Comparison of ENCODE assay signal across 1 cellular context in the genomic region with DNA sequence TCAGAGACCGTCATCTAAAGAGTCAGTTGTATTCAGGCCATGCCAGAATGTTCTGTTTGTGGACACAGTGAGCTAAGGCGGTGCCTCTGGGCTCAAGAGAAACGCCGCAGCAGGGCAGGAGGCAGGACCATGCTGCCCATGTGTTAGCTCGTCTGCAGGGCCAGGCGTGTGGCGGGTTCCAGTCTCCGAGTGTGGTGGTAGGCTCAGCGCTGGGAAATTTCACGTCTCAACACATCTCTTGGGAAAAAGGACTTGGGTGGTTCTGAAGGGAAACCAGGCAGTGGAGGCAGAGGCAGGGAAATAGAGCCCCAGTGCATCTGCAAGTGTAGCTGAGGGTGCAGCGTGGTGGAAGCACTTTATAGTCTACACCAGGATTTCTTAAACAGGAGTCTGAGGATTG.
TF ChIP-seq lines count a peak whose summit lies in the region.

No MANE protein-coding gene starts in this region.

TF ChIP-seq in GM23338, 12 proteins besides CTCF, POLR2A, EP300 and RAD21 (continued from another document):
- TF ChIP-seq, protein P1, sequence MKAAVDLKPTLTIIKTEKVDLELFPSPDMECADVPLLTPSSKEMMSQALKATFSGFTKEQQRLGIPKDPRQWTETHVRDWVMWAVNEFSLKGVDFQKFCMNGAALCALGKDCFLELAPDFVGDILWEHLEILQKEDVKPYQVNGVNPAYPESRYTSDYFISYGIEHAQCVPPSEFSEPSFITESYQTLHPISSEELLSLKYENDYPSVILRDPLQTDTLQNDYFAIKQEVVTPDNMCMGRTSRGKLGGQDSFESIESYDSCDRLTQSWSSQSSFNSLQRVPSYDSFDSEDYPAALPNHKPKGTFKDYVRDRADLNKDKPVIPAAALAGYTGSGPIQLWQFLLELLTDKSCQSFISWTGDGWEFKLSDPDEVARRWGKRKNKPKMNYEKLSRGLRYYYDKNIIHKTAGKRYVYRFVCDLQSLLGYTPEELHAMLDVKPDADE (IDR thresholded peaks at IDR 0.05): no peak
- TF ChIP-seq JUNB (IDR thresholded peaks at IDR 0.05; ENCODE audit: unreplicated experiment) (no peak), POLR2AphosphoS5 (IDR thresholded peaks at IDR 0.05; ENCODE audit: low read depth) (no peak), ZNF331 (CRISPR knock-in tag; IDR thresholded peaks at IDR 0.05; ENCODE audit: low read depth) (no peak)
- TF ChIP-seq, protein P2, sequence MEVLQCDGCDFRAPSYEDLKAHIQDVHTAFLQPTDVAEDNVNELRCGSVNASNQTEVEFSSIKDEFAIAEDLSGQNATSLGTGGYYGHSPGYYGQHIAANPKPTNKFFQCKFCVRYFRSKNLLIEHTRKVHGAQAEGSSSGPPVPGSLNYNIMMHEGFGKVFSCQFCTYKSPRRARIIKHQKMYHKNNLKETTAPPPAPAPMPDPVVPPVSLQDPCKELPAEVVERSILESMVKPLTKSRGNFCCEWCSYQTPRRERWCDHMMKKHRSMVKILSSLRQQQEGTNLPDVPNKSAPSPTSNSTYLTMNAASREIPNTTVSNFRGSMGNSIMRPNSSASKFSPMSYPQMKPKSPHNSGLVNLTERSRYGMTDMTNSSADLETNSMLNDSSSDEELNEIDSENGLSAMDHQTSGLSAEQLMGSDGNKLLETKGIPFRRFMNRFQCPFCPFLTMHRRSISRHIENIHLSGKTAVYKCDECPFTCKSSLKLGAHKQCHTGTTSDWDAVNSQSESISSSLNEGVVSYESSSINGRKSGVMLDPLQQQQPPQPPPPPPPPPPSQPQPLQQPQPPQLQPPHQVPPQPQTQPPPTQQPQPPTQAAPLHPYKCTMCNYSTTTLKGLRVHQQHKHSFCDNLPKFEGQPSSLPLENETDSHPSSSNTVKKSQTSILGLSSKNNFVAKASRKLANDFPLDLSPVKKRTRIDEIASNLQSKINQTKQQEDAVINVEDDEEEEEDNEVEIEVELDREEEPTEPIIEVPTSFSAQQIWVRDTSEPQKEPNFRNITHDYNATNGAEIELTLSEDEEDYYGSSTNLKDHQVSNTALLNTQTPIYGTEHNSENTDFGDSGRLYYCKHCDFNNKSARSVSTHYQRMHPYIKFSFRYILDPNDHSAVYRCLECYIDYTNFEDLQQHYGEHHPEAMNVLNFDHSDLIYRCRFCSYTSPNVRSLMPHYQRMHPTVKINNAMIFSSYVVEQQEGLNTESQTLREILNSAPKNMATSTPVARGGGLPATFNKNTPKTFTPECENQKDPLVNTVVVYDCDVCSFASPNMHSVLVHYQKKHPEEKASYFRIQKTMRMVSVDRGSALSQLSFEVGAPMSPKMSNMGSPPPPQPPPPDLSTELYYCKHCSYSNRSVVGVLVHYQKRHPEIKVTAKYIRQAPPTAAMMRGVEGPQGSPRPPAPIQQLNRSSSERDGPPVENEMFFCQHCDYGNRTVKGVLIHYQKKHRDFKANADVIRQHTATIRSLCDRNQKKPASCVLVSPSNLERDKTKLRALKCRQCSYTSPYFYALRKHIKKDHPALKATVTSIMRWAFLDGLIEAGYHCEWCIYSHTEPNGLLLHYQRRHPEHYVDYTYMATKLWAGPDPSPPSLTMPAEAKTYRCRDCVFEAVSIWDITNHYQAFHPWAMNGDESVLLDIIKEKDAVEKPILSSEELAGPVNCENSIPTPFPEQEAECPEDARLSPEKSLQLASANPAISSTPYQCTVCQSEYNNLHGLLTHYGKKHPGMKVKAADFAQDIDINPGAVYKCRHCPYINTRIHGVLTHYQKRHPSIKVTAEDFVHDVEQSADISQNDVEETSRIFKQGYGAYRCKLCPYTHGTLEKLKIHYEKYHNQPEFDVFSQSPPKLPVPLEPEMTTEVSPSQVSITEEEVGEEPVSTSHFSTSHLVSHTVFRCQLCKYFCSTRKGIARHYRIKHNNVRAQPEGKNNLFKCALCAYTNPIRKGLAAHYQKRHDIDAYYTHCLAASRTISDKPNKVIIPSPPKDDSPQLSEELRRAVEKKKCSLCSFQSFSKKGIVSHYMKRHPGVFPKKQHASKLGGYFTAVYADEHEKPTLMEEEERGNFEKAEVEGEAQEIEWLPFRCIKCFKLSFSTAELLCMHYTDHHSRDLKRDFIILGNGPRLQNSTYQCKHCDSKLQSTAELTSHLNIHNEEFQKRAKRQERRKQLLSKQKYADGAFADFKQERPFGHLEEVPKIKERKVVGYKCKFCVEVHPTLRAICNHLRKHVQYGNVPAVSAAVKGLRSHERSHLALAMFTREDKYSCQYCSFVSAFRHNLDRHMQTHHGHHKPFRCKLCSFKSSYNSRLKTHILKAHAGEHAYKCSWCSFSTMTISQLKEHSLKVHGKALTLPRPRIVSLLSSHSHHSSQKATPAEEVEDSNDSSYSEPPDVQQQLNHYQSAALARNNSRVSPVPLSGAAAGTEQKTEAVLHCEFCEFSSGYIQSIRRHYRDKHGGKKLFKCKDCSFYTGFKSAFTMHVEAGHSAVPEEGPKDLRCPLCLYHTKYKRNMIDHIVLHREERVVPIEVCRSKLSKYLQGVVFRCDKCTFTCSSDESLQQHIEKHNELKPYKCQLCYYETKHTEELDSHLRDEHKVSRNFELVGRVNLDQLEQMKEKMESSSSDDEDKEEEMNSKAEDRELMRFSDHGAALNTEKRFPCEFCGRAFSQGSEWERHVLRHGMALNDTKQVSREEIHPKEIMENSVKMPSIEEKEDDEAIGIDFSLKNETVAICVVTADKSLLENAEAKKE (CRISPR knock-in tag; IDR thresholded peaks at IDR 0.05): no peak
